ENCODE assay signal across 28 cellular contexts in genomic region chr11:24828938-24829337, GRCh38.
A peak's percentile ranks its signal among the peaks of the same experiment; 100 is the strongest.
DNase-seq lines count a peak whose midpoint lies in the region; ATAC-seq, FAIRE-seq and TF ChIP-seq lines count a peak whose summit lies in the region.
"Had no signal": no experiment of that assay in that cellular context is flagged by ENCODE, and none has a peak within 500 bp of the region (broad histone marks: within the 10 kb centered on the region; RNA-seq: fewer than 3 reads in every experiment).

No MANE protein-coding gene starts in this region.

- DNase-seq in right lobe of liver: no peak
- DNase-seq in HepG2 (ENCODE audit: low spot score): no peak
- no peak for DNase-seq in mesothelial cell of epicardium (ENCODE audit: low spot score in 2 of 2, unreplicated experiment in 2 of 2)
- DNase-seq in type B pancreatic cell (ENCODE audit: extremely low spot score, unreplicated experiment): no peak
- no peak for DNase-seq in NCI-H1105 treated with DMSO at 0.1 percent for 48 hours (lab: John Stamatoyannopoulos, UW)
- no peak for DNase-seq in head of caudate nucleus
- DNase-seq in T-helper 1 cell: no peak
- DNase-seq: activated CD4-positive, alpha-beta T cell treated with anti-CD3 and anti-CD28 coated beads for 4 hours; activated T-cell treated with anti-CD3 and anti-CD28 coated beads for 4 hours; aorta; caudate nucleus; CD8-positive, alpha-beta T cell; cortex of kidney; DMS79; effector memory CD8-positive, alpha-beta T cell; foreskin keratinocyte; GF-D8; heart right ventricle; left cardiac atrium; NCI-H1105; NCI-H2029 treated with DMSO at 0.1 percent for 48 hours; nucleus accumbens; T-helper 17 cell had no signal

- H3K27ac Mint-ChIP-seq in mesothelial cell of epicardium (peak overlapping the region; percentile 21), type B pancreatic cell (peak overlapping the region; percentile 34)
- H3K27ac Mint-ChIP-seq: activated naive CD4-positive, alpha-beta T cell treated with anti-CD3 and anti-CD28 coated beads, Interleukin-2, amount 50 U/mL, for 72 hours; CD8-positive, alpha-beta T cell; effector memory CD8-positive, alpha-beta T cell; stimulated activated naive CD8-positive, alpha-beta T cell treated with anti-CD3 and anti-CD28 coated beads, Interleukin-15, Interleukin-2, amounts not matched to agents 100 ng/mL and 50 ng/mL, for 24 hours; T-helper 17 cell had no signal

- no peaks in the 10 kb centered on the region for H3K27me3 Mint-ChIP-seq in mesothelial cell of epicardium (ENCODE audit: low read depth)
- no peaks in the 10 kb centered on the region for H3K27me3 Mint-ChIP-seq in type B pancreatic cell
- H3K27me3 Mint-ChIP-seq: effector memory CD8-positive, alpha-beta T cell; stimulated activated naive CD8-positive, alpha-beta T cell treated with anti-CD3 and anti-CD28 coated beads, Interleukin-15, Interleukin-2, amounts not matched to agents 100 ng/mL and 50 ng/mL, for 24 hours; T-helper 17 cell had no signal

- no TSS peak for BruUV-seq in HepG2 (replicated peaks; lab: Mats Ljungman, UMichigan)

- TF ChIP-seq CTCF in right lobe of liver (IDR thresholded peaks at IDR 0.05) (no peak), HepG2 (CRISPR knock-in tag; IDR thresholded peaks at IDR 0.05) (no peak), VCaP (conservative IDR thresholded peaks at IDR 0.05) (no peak), mesothelial cell of epicardium (IDR thresholded peaks at IDR 0.05; ENCODE audit: unreplicated experiment) (no peak), type B pancreatic cell (conservative IDR thresholded peaks at IDR 0.05) (no peak)

- H3K4me1 Mint-ChIP-seq in mesothelial cell of epicardium (peaks cover 30% of the 10 kb centered on the region), type B pancreatic cell (ENCODE audit: unreplicated experiment) (peaks cover 10% of the 10 kb centered on the region)
- H3K4me1 Mint-ChIP-seq: T-helper 17 cell had no signal

- H3K4me3 Mint-ChIP-seq in mesothelial cell of epicardium (no peak overlapping the region), type B pancreatic cell (peak overlapping the region; percentile 42)
- H3K4me3 Mint-ChIP-seq: CD8-positive, alpha-beta T cell; effector memory CD8-positive, alpha-beta T cell; stimulated activated naive CD8-positive, alpha-beta T cell treated with anti-CD3 and anti-CD28 coated beads, Interleukin-15, Interleukin-2, amounts not matched to agents 100 ng/mL and 50 ng/mL, for 24 hours; T-helper 17 cell had no signal

- H3K9me3 Mint-ChIP-seq in mesothelial cell of epicardium (no peaks in the 10 kb centered on the region), type B pancreatic cell (no peaks in the 10 kb centered on the region)

- H3K4me1 ChIP-seq in right lobe of liver (no peaks in the 10 kb centered on the region), HepG2 (ENCODE audit: insufficient read depth, low read length) (no peaks in the 10 kb centered on the region)
- H3K4me1 ChIP-seq: foreskin keratinocyte had no signal

- CTCF ChIA-PET in HepG2 (lab: Yijun Ruan, JAX; ENCODE audit: low intra/inter-chr PET ratio, low total read pairs): no interaction called here

- H3K79me2 ChIP-seq in HepG2 (ENCODE audit: insufficient read depth, low read length): no peaks in the 10 kb centered on the region

- in situ Hi-C loops in HepG2 (cut with HindIII; ENCODE audit: extremely low pct_ligation_motif_present, low pct_unique_long_range_greater_than_20kb): no loop called here

- no peak overlapping the region for H3K9ac ChIP-seq in HepG2 (ENCODE audit: insufficient read depth, low read depth, low read length)

- peak in 3 of 4 donors; percentile 16 to 42 (median 29) for ATAC-seq in right lobe of liver
- ATAC-seq in HepG2: no peak
- ATAC-seq: activated naive CD4-positive, alpha-beta T cell treated with anti-CD3 and anti-CD28 coated beads, Interleukin-2, amount 50 U/mL, for 72 hours; CD8-positive, alpha-beta T cell; effector memory CD8-positive, alpha-beta T cell; esophagus mucosa; foreskin keratinocyte; heart right ventricle; left cardiac atrium; T-helper 17 cell had no signal

- H3K9me3 ChIP-seq in right lobe of liver (no peaks in the 10 kb centered on the region), HepG2 (ENCODE audit: low read length) (no peaks in the 10 kb centered on the region)
- H3K9me3 ChIP-seq: heart right ventricle had no signal

- 20% methylated on average over 1 of the region's 1 CpG for WGBS in right lobe of liver (ENCODE audit: insufficient coverage, low coverage, low lambda C conversion rate, missing lambda C conversion rate)
- WGBS in HepG2 (ENCODE audit: low lambda C conversion rate): 0% methylated on average over 1 of the region's 1 CpG

- H3K36me3 ChIP-seq in right lobe of liver (no peaks in the 10 kb centered on the region), HepG2 (replicated peaks in 1 of 2; ENCODE audit: control insufficient read depth in 1 of 2, insufficient read depth in 2 of 2, low read length in 2 of 2) (no peaks in the 10 kb centered on the region)
- H3K36me3 ChIP-seq: heart right ventricle had no signal

- no peak overlapping the region for H3K27ac ChIP-seq in right lobe of liver
- no peak overlapping the region for H3K27ac ChIP-seq in HepG2 (ENCODE audit: extremely low read length, insufficient read depth, low read length)
- peak overlapping the region; percentile 99 for H3K27ac ChIP-seq in VCaP
- H3K27ac ChIP-seq: foreskin keratinocyte, heart right ventricle had no signal

- H4K20me1 ChIP-seq in HepG2 (ENCODE audit: insufficient read depth, low read length): no peaks in the 10 kb centered on the region

- TF ChIP-seq EP300 in HepG2 (IDR thresholded peaks at IDR 0.05; ENCODE audit: low read depth in 2 of 2, low read length in 2 of 2) (no peak), HepG2 (CRISPR knock-in tag; IDR thresholded peaks at IDR 0.05; ENCODE audit: borderline replicate concordance) (no peak)

- TF ChIP-seq RAD21 in HepG2 (CRISPR knock-in tag; IDR thresholded peaks at IDR 0.05): no peak

- H3K4me3 ChIP-seq in right lobe of liver (no peak overlapping the region), HepG2 (replicated peaks in 1 of 3; ENCODE audit: insufficient read depth in 1 of 3, low read depth in 2 of 3, low read length in 3 of 3) (no peak overlapping the region)
- H3K4me3 ChIP-seq: heart right ventricle had no signal

- TF ChIP-seq POLR2A in right lobe of liver (IDR thresholded peaks at IDR 0.05) (no peak), HepG2 (IDR thresholded peaks at IDR 0.05; ENCODE audit: insufficient read depth in 1 of 2, low read depth in 2 of 2, low read length in 2 of 2) (no peak)

- POLR2A ChIA-PET in HepG2 (lab: Yijun Ruan, JAX): no interaction called here

- no peak for FAIRE-seq in HepG2 (lab: Jason Lieb, UNC)
- FAIRE-seq: A204.1 had no signal

- H3K27me3 ChIP-seq in right lobe of liver (no peaks in the 10 kb centered on the region), HepG2 (ENCODE audit: control insufficient read depth in 1 of 2, insufficient read depth in 2 of 2, low read length in 2 of 2) (no peaks in the 10 kb centered on the region; a peak in 1 of 5 replicates)
- H3K27me3 ChIP-seq: foreskin keratinocyte, heart right ventricle had no signal

- H3K36me3 Mint-ChIP-seq in mesothelial cell of epicardium: no peaks in the 10 kb centered on the region
- H3K36me3 Mint-ChIP-seq in type B pancreatic cell: peaks cover 4% of the 10 kb centered on the region
- H3K36me3 Mint-ChIP-seq: activated naive CD4-positive, alpha-beta T cell treated with anti-CD3 and anti-CD28 coated beads, Interleukin-2, amount 50 U/mL, for 72 hours; CD8-positive, alpha-beta T cell had no signal

- intact Hi-C loops in right lobe of liver (cut with DNase I): no loop called here
- intact Hi-C loops in HepG2 (cut with micrococcal nuclease; ENCODE audit: unreplicated experiment): no loop called here
- intact Hi-C loops in head of caudate nucleus (cut with DNase I): no loop called here

- H3K4me2 ChIP-seq in HepG2 (ENCODE audit: low read depth, low read length): no peak overlapping the region

- H2AFZ ChIP-seq in HepG2 (ENCODE audit: low read length): no peak overlapping the region

TF ChIP-seq in HepG2, 621 proteins besides CTCF, POLR2A, EP300 and RAD21:
- no peak for TF ChIP-seq HOXA5 (CRISPR knock-in tag; IDR thresholded peaks at IDR 0.05)
- TF ChIP-seq POLR2G (IDR thresholded peaks at IDR 0.05; ENCODE audit: low read depth, low read length): no peak
- TF ChIP-seq DNMT1 (CRISPR knock-in tag; IDR thresholded peaks at IDR 0.05): no peak
- TF ChIP-seq RXRA (CRISPR knock-in tag; IDR thresholded peaks at IDR 0.05): no peak
- no peak for TF ChIP-seq SCMH1 (CRISPR knock-in tag; IDR thresholded peaks at IDR 0.05; ENCODE audit: borderline replicate concordance)
- TF ChIP-seq DNMT3B (CRISPR knock-in tag; conservative IDR thresholded peaks at IDR 0.05): no peak
- no peak for TF ChIP-seq ZNF839 (CRISPR knock-in tag; IDR thresholded peaks at IDR 0.05; ENCODE audit: borderline replicate concordance)
